In genomic region chr9:123291736-123292135, GRCh38 we compare ENCODE assay signal across 14 cellular contexts. TPM values are rescaled to one million over a fixed set of nuclear protein-coding genes. Genes with fewer than 3 reads are reported as not detected.
DNase-seq lines count a peak whose midpoint lies in the region; ATAC-seq, FAIRE-seq and TF ChIP-seq lines count a peak whose summit lies in the region.
"Had no signal": no experiment of that assay in that cellular context is flagged by ENCODE, and none has a peak within 500 bp of the region (broad histone marks: within the 10 kb centered on the region; RNA-seq: fewer than 3 reads in every experiment).

No MANE protein-coding gene starts in this region.

- H3K9me3 ChIP-seq in HEK293 (ENCODE audit: control insufficient read depth, insufficient read depth, low read depth, low read length): no peaks in the 10 kb centered on the region
- H3K9me3 ChIP-seq in GM12878 (replicated peaks; ENCODE audit: control insufficient read depth, insufficient read depth, low read length): no peaks in the 10 kb centered on the region
- H3K9me3 ChIP-seq: Peyer's patch had no signal

- H4K20me1 ChIP-seq in GM12878 (ENCODE audit: control insufficient read depth, insufficient read depth): no peaks in the 10 kb centered on the region

- H3K36me3 Mint-ChIP-seq in activated naive CD4-positive, alpha-beta T cell treated with anti-CD3 and anti-CD28 coated beads, Interleukin-2, amount 50 U/mL, for 24 hours: no peaks in the 10 kb centered on the region

- H3K27me3 Mint-ChIP-seq in activated naive CD4-positive, alpha-beta T cell treated with anti-CD3 and anti-CD28 coated beads, Interleukin-2, amount 50 U/mL, for 24 hours: no peaks in the 10 kb centered on the region

- CTCF ChIA-PET in HEK293 (lab: Yijun Ruan, JAX): interaction anchor here (1.7 kb wide), 1 partner anchor 58 kb away, joined by 4 read pairs; no protein-coding TSS in a partner anchor
- CTCF ChIA-PET in GM12878 (lab: Yijun Ruan, JAX): interaction anchor here (1.0 kb wide), 1 partner anchor 52 kb away, joined by 4 read pairs; no protein-coding TSS in a partner anchor

- H3K79me2 ChIP-seq in GM12878 (ENCODE audit: control insufficient read depth, insufficient read depth, low read length): no peaks in the 10 kb centered on the region

- ATAC-seq in GM12878: no peak
- ATAC-seq in GM18867 (IDR thresholded peaks at IDR 0.05; ENCODE audit: unreplicated experiment): no peak

- H3K4me3 ChIP-seq in HEK293 (ENCODE audit: low read depth, low read length): no peak overlapping the region
- H3K4me3 ChIP-seq in GM12878: no peak overlapping the region
- H3K4me3 ChIP-seq: Peyer's patch had no signal

- intact Hi-C loops in GM12878 (cut with micrococcal nuclease; ENCODE audit: unreplicated experiment): no loop called here

- H3K4me2 ChIP-seq in GM12878 (ENCODE audit: control insufficient read depth, insufficient read depth): no peak overlapping the region

- WGBS in GM12878 (ENCODE audit: insufficient coverage, insufficient replicate concordance, low lambda C conversion rate, missing lambda C conversion rate): 69% methylated on average over 4 of the region's 4 CpGs

- no peak overlapping the region for H3K27ac ChIP-seq in HEK293 (ENCODE audit: extremely low read depth, low read depth, low read length)
- H3K27ac ChIP-seq in GM12878 (ENCODE audit: control insufficient read depth, insufficient read depth): no peak overlapping the region
- H3K27ac ChIP-seq: C4-2B, Peyer's patch had no signal

- no TSS peak for BruUV-seq in GM12878 (replicated peaks; lab: Mats Ljungman, UMichigan)

- TF ChIP-seq POLR2A in GM12878 (IDR thresholded peaks at IDR 0.05; ENCODE audit: low read depth, low read length): no peak

- H3K36me3 ChIP-seq in HEK293 (ENCODE audit: control insufficient read depth in 2 of 2, insufficient read depth in 1 of 2, low read length in 2 of 2): no peaks in the 10 kb centered on the region
- H3K36me3 ChIP-seq in GM12878 (ENCODE audit: control insufficient read depth in 2 of 2, insufficient read depth in 2 of 2, low read length in 1 of 2): no peaks in the 10 kb centered on the region
- H3K36me3 ChIP-seq: Peyer's patch had no signal

- no peak for TF ChIP-seq RAD21 in GM12878 (IDR thresholded peaks at IDR 0.05; ENCODE audit: insufficient read depth, low read depth, low read length)

- RAD21 ChIA-PET in GM12878 (lab: Charles Lee; ENCODE audit: unreplicated experiment): interaction anchor here (0.9 to 1.0 kb wide), 2 partner anchors 15 to 58 kb away, joined by 3 read pairs; no protein-coding TSS in a partner anchor

- H3K4me1 ChIP-seq in HEK293 (ENCODE audit: control insufficient read depth, insufficient read depth, low read length) (no peaks in the 10 kb centered on the region), GM12878 (ENCODE audit: control insufficient read depth, insufficient read depth, low read length) (no peaks in the 10 kb centered on the region)
- H3K4me1 ChIP-seq: Peyer's patch had no signal

- no peaks in the 10 kb centered on the region for H3K27me3 ChIP-seq in GM12878 (replicated peaks in 1 of 2; ENCODE audit: control insufficient read depth in 2 of 2, insufficient read depth in 2 of 2, low read length in 1 of 2)
- H3K27me3 ChIP-seq: Peyer's patch had no signal

- peak overlapping the region; percentile 43 for H3K27ac Mint-ChIP-seq in activated naive CD4-positive, alpha-beta T cell treated with anti-CD3 and anti-CD28 coated beads, Interleukin-2, amount 50 U/mL, for 24 hours

- H3K9me3 Mint-ChIP-seq in activated naive CD4-positive, alpha-beta T cell treated with anti-CD3 and anti-CD28 coated beads, Interleukin-2, amount 50 U/mL, for 24 hours: no peaks in the 10 kb centered on the region

- POLR2A ChIA-PET in HEK293 (lab: Yijun Ruan, JAX): interaction anchor here (0.6 kb wide), 1 partner anchor 58 kb away, joined by 4 read pairs; no protein-coding TSS in a partner anchor
- POLR2A ChIA-PET in GM12878 (lab: Charles Lee): interaction anchor here (0.7 kb wide), 1 partner anchor 218 kb away, joined by 3 read pairs; no protein-coding TSS in a partner anchor

- no peak overlapping the region for H2AFZ ChIP-seq in GM12878 (ENCODE audit: control insufficient read depth, low read depth, low read length)

- TF ChIP-seq CTCF in HEK293 (tag by site-specific recombination; IDR thresholded peaks at IDR 0.05): no peak
- no peak for TF ChIP-seq CTCF in GM12878 (IDR thresholded peaks at IDR 0.05 in 2 of 3, conservative IDR thresholded peaks at IDR 0.05 in 1 of 3; ENCODE audit: control insufficient read depth in 2 of 3, extremely low read depth in 1 of 3, insufficient read depth in 1 of 3, low read depth in 3 of 3, low read length in 3 of 3)

- FAIRE-seq in GM12878 (lab: Jason Lieb, UNC): no peak
- FAIRE-seq: D721Med had no signal

- DNase-seq in activated naive CD4-positive, alpha-beta T cell (lab: John Stamatoyannopoulos, UW): no peak
- DNase-seq in GM12878 (ENCODE audit: low read depth, low spot score): no peak
- DNase-seq in HCEC 1CT: no peak
- DNase-seq in NCI-H2227 treated with DMSO at 0.1 percent for 48 hours (lab: John Stamatoyannopoulos, UW): no peak
- DNase-seq: NCI-H1417 treated with DMSO at 0.1 percent for 48 hours, NCI-H187 treated with DMSO at 0.1 percent for 48 hours, NCI-H226, Peyer's patch, Right ventricle myocardium superior had no signal

- no peak overlapping the region for H3K4me3 Mint-ChIP-seq in activated naive CD4-positive, alpha-beta T cell treated with anti-CD3 and anti-CD28 coated beads, Interleukin-2, amount 50 U/mL, for 24 hours

- in situ Hi-C loops in GM12878 (cut with MboI): no loop called here

- SMC1A ChIA-PET in GM12878 (lab: Charles Lee; ENCODE audit: uncharacterized antibody, unreplicated experiment): interaction anchor here (1.2 to 1.5 kb wide), 2 partner anchors 57 to 218 kb away, joined by 3 to 4 read pairs; no protein-coding TSS in a partner anchor

- no peak overlapping the region for H3K9ac ChIP-seq in GM12878 (ENCODE audit: control insufficient read depth, insufficient read depth, low read length)

- TF ChIP-seq EP300 in GM12878 (IDR thresholded peaks at IDR 0.05; ENCODE audit: borderline replicate concordance in 1 of 2, control insufficient read depth in 1 of 2, low read depth in 2 of 2, low read length in 2 of 2): no peak

- no peaks in the 10 kb centered on the region for H3K4me1 Mint-ChIP-seq in activated naive CD4-positive, alpha-beta T cell treated with anti-CD3 and anti-CD28 coated beads, Interleukin-2, amount 50 U/mL, for 24 hours

TF ChIP-seq in HEK293, 187 proteins besides CTCF, POLR2A, EP300 and RAD21 (continues in another document):
- no peak for TF ChIP-seq ZNF513 (tag by site-specific recombination; IDR thresholded peaks at IDR 0.05)
- TF ChIP-seq ZBTB21 (tag by site-specific recombination; IDR thresholded peaks at IDR 0.05): no peak

TF ChIP-seq in GM12878, 131 proteins besides CTCF, POLR2A, EP300 and RAD21:
- TF ChIP-seq JUND (IDR thresholded peaks at IDR 0.05; ENCODE audit: low read depth, low read length) (no peak), REST (IDR thresholded peaks at IDR 0.05; ENCODE audit: low read depth, low read length) (peak; percentile 82), TCF3 (IDR thresholded peaks at IDR 0.05; ENCODE audit: borderline replicate concordance, insufficient read depth, low read depth, low read length) (no peak)

RNA-seq across cellular contexts. Expression of gene STRBP, which starts 23.4 kb away (rescaled TPM):
- 96.6 and 97.9 TPM in 2 replicates for total RNA-seq in GM12878 (2013; cell fraction: nucleolus; rRNA removed)
- total RNA-seq in GM12878 (2014; rRNA removed) (60.5 and 67.8 TPM in 2 replicates), GM12878 (2014; rRNA removed; fragmentation: Illumina TruSeq; extraction: Trizol) (89.2 and 89.8 TPM in 2 replicates), GM12878 (2021) (80.8 and 89.4 TPM in 2 replicates)
- polyA plus RNA-seq in GM12878 (2011; ENCODE audit: low read depth): 41.4 TPM
- polyA plus RNA-seq in GM12878 (2011; rRNA removed) (54.1 and 71.2 TPM in 2 replicates), GM12878 (2014; fragmentation: Illumina TruSeq; extraction: Trizol) (80.4 and 89.4 TPM in 2 replicates), GM12878 (2014; fragmentation: Nextera tagmentation; extraction: Ambion mirVana) (10 to 100 TPM; 31.0 to 50.1 TPM), GM12878 (2014; rRNA removed) (55.2 and 62.4 TPM in 2 replicates), GM12878 (2016; fragmentation: Nextera tagmentation; extraction: Ambion mirVana) (10 to 100 TPM; 95.0 to 96.8 TPM)
- polyA plus RNA-seq in GM12878 (2011; cell fraction: cytosol; rRNA removed): 20.4 and 23.0 TPM in 2 replicates
- 41.7 and 50.3 TPM in 2 replicates for polyA plus RNA-seq in GM12878 (2011; cell fraction: nucleus; rRNA removed)
- polyA plus RNA-seq in GM12878 (2012): 72.4 and 91.2 TPM in 2 replicates
- polyA minus RNA-seq in GM12878 (2011; rRNA and poly(A)+ RNA removed): 30.3 and 38.5 TPM in 2 replicates
- 20.2 and 22.0 TPM in 2 replicates for polyA minus RNA-seq in GM12878 (2011; cell fraction: cytosol; rRNA and poly(A)+ RNA removed)
- polyA minus RNA-seq in GM12878 (2011; cell fraction: nucleus; rRNA and poly(A)+ RNA removed): 27.6 and 58.4 TPM in 2 replicates
